ENCODE assay signal across 9 cellular contexts in the genomic region with DNA sequence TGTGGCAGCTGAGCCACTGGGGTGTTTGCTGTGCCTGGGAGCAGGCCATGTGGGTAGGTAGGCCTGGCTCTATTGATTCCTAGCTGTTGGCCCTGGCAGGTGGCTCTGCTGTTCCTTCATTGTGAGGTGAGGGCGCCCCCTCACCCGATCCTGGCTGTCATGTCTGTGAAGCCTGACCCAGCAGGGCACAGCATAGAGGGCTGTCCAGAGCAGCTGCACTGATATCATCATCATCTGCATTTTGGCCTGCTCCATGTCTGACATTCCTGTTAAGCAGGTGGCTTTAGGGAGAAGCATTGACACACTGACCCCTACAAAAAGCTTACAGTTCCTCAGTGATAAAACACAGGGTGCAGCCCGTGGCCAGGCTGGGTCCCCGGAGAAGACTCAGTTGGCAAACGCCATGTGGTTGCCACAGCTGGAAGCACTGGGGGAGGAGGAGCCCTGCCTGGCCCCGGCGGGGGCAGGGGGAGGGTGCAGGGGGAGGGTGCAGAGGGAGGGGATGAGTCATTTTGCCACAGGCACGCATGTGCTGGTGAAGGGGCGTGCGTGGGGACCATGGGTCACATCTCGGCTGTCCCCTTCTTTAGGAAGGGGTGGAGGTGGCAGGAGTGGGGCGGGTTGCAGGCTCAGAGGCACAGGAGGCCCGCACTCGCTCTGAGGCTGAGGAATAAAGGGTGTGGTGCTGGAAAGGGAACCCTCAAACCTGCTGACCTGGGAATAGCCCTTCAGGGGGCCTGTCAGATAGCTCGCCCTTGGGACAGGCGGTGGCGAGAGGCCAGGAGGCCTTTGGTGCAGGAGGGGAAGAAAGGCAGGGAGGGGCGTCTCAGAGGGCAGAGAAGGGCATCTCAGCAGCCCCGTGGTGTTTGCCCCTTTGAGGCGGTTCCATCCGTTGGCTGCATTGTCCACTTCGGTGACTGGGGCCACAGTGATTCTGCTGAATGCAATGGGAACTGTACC. TPM values are rescaled to one million over a fixed set of nuclear protein-coding genes. Genes with fewer than 3 reads are reported as not detected.
DNase-seq lines count a peak whose midpoint lies in the region; ATAC-seq and TF ChIP-seq lines count a peak whose summit lies in the region.
"Had no signal": no experiment of that assay in that cellular context is flagged by ENCODE, and none has a peak within 500 bp of the region (broad histone marks: within the 10 kb centered on the region; RNA-seq: fewer than 3 reads in every experiment).

No MANE protein-coding gene starts in this region.

- TF ChIP-seq POLR2A in NB4 (IDR thresholded peaks at IDR 0.05; ENCODE audit: extremely low read depth, insufficient read length) (no peak), sigmoid colon (IDR thresholded peaks at IDR 0.05) (no peak)

- H3K4me1 ChIP-seq in sigmoid colon, result no peaks in the 10 kb centered on the region

- DNase-seq in NB4 (ENCODE audit: low read depth) (peak; percentile 99), activated T-cell treated with anti-CD3 and anti-CD28 coated beads for 48 hours (ENCODE audit: low read depth) (peak; percentile 80), sigmoid colon (peak; percentile 61), NCI-H446 treated with DMSO at 0.1 percent for 48 hours (lab: John Stamatoyannopoulos, UW) (no peak), posterior vena cava (ENCODE audit: low spot score) (no peak)

- H3K36me3 ChIP-seq in sigmoid colon, result no peaks in the 10 kb centered on the region

- ATAC-seq in GM19397 (IDR thresholded peaks at IDR 0.05; ENCODE audit: unreplicated experiment) (peak; percentile 25), GM19395 (IDR thresholded peaks at IDR 0.05; ENCODE audit: unreplicated experiment) (no peak), HG02981 (IDR thresholded peaks at IDR 0.05; ENCODE audit: unreplicated experiment) (no peak)

- H3K27me3 ChIP-seq in sigmoid colon, result peaks cover 0 to 4% (median 0%) of the 10 kb centered on the region in 3 donors

- intact Hi-C loops in sigmoid colon (cut with DNase I), result no loop called here
- intact Hi-C loops in posterior vena cava (cut with DNase I), result no loop called here

- no peak for TF ChIP-seq EP300 in sigmoid colon (IDR thresholded peaks at IDR 0.05)

- H3K4me3 ChIP-seq in NB4 (ENCODE audit: low read depth, low read length) (no peak overlapping the region), sigmoid colon (no peak overlapping the region)

- H3K27ac ChIP-seq in sigmoid colon, result no peak overlapping the region
- H3K27ac ChIP-seq: KMS-11 had no signal

- TF ChIP-seq CTCF in NB4 (IDR thresholded peaks at IDR 0.05; ENCODE audit: low read depth, low read length) (peak; percentile 45), sigmoid colon (IDR thresholded peaks at IDR 0.05) (no peak)

- no peaks in the 10 kb centered on the region for H3K9me3 ChIP-seq in sigmoid colon

- WGBS in sigmoid colon, 2 donors, result 60 to 69% methylated on average over 22 of the region's 22 CpGs

RNA-seq across cellular contexts. Expression of a gene that starts 31.6 kb away (rescaled TPM):
- total RNA-seq in sigmoid colon (10 to 100 TPM in 1 of 4 donors, 1 to 10 TPM in 3; 5.5 to 20.5 (median 7.6) TPM), posterior vena cava (10 to 100 TPM; 11.9 to 13.7 TPM)
- polyA plus RNA-seq in sigmoid colon, result 10 to 100 TPM in 1 of 3 donors, 1 to 10 TPM in 2; 1.8 to 29.9 (median 1.8) TPM

Comparison
In these comparisons a context has a peak if more than half of its experiments do, and no peak if none do; other contexts are left out.
1. DNase-seq: peak in NB4 (single experiment), activated T-cell treated with anti-CD3 and anti-CD28 coated beads for 48 hours (single experiment) and sigmoid colon (single experiment); none in NCI-H446 treated with DMSO at 0.1 percent for 48 hours (single experiment) and posterior vena cava (single experiment).